26 cellular contexts compared by ENCODE assay signal in genomic region chr3:72093270-72093669, GRCh38.
DNase-seq lines count a peak whose midpoint lies in the region; ATAC-seq and TF ChIP-seq lines count a peak whose summit lies in the region.
"Had no signal": no experiment of that assay in that cellular context is flagged by ENCODE, and none has a peak within 500 bp of the region (broad histone marks: within the 10 kb centered on the region; RNA-seq: fewer than 3 reads in every experiment).

No MANE protein-coding gene starts in this region.

- no peak overlapping the region for H3K4me2 ChIP-seq in neural cell (ENCODE audit: low read length)
- H3K4me2 ChIP-seq: BLaER1 treated with 17β-estradiol and CSF1 and Interleukin-3, amounts not matched to agents 10 nM and 100 nM; neural progenitor cell had no signal

- H3K9ac ChIP-seq in neural cell (ENCODE audit: low read length) = no peak overlapping the region
- no peak overlapping the region for H3K9ac ChIP-seq in endodermal cell (ENCODE audit: extremely low read depth, low read length, poor library complexity, severe bottlenecking)
- H3K9ac ChIP-seq: BLaER1 treated with 17β-estradiol and CSF1 and Interleukin-3, amounts not matched to agents 10 nM and 100 nM; neural progenitor cell had no signal

- H2AFZ ChIP-seq in neural cell (ENCODE audit: low read depth, low read length) = no peak overlapping the region
- H2AFZ ChIP-seq: neural progenitor cell had no signal

- H3K4me1 ChIP-seq in endodermal cell (ENCODE audit: control insufficient read depth, insufficient read depth, low read length) = no peaks in the 10 kb centered on the region
- H3K4me1 ChIP-seq: HAP-1, left lung, neural progenitor cell, pancreas had no signal

- H4K20me1 ChIP-seq in neural cell (ENCODE audit: insufficient read depth) = no peaks in the 10 kb centered on the region
- H4K20me1 ChIP-seq: BLaER1 treated with 17β-estradiol and CSF1 and Interleukin-3, amounts not matched to agents 10 nM and 100 nM had no signal

- no peaks in the 10 kb centered on the region for H3F3A ChIP-seq in neural cell (ENCODE audit: insufficient read depth, low read length, poor library complexity, severe bottlenecking)

- no peaks in the 10 kb centered on the region for H3K36me3 ChIP-seq in neural cell (ENCODE audit: insufficient read depth, low read length)
- no peaks in the 10 kb centered on the region for H3K36me3 ChIP-seq in endodermal cell (ENCODE audit: control insufficient read depth, insufficient read depth, low read length)
- H3K36me3 ChIP-seq: BLaER1 treated with 17β-estradiol and CSF1 and Interleukin-3, amounts not matched to agents 10 nM and 100 nM; HAP-1; left lung; neural progenitor cell; pancreas had no signal

- H3K4me3 Mint-ChIP-seq in IgD-negative memory B cell (peak overlapping the region in 3 of 4 donors; percentile 22 to 81 (median 24)), endodermal cell (no peak overlapping the region)
- H3K4me3 Mint-ChIP-seq: activated CD4-positive, alpha-beta T cell treated with anti-CD3 and anti-CD28 coated beads for 36 hours; activated CD8-positive, alpha-beta T cell treated with anti-CD3 and anti-CD28 coated beads for 36 hours; activated naive CD4-positive, alpha-beta T cell treated with anti-CD3 and anti-CD28 coated beads, Interleukin-2, amount 50 U/mL, for 24 hours; activated T-helper 17 cell treated with anti-CD3 and anti-CD28 coated beads, Interleukin-2, amount 50 U/mL, for 72 hours; neural progenitor cell; stimulated activated effector memory CD8-positive, alpha-beta T cell treated with anti-CD3 and anti-CD28 coated beads, Interleukin-12 subunit alpha, Interleukin-12 subunit beta, amount 100 ng/mL, for 72 hours had no signal

- no peak for DNase-seq in GOT3 (lab: John Stamatoyannopoulos, UW)
- no peak for DNase-seq in endodermal cell
- DNase-seq: activated CD4-positive, alpha-beta T cell treated with anti-CD3 and anti-CD28 coated beads for 36 hours; activated CD8-positive, alpha-beta memory T cell treated with anti-CD3 and anti-CD28 coated beads, Interleukin-2, amount 50 U/mL, for 48 hours; activated CD8-positive, alpha-beta T cell treated with anti-CD3 and anti-CD28 coated beads for 36 hours; amygdala; effector CD8-positive, alpha-beta T cell; Kasumi-1; left lung; NCI-H1436 treated with DMSO at 0.1 percent for 48 hours; NCI-H2081 treated with DMSO at 0.1 percent for 48 hours; NCI-H748 treated with DMSO at 0.1 percent for 48 hours; pancreas; SW 1271; T-helper 9 cell had no signal

- H3K27me3 Mint-ChIP-seq in IgD-negative memory B cell (peaks cover 12% of the 10 kb centered on the region), endodermal cell (ENCODE audit: insufficient read depth) (peaks cover 15% of the 10 kb centered on the region)
- H3K27me3 Mint-ChIP-seq: activated naive CD4-positive, alpha-beta T cell treated with anti-CD3 and anti-CD28 coated beads, Interleukin-2, amount 50 U/mL, for 24 hours had no signal

- no peaks in the 10 kb centered on the region for H3K79me2 ChIP-seq in neural cell (replicated peaks; ENCODE audit: insufficient read depth, low read length)

- H3K27ac ChIP-seq in neural cell (ENCODE audit: low read length) = peak overlapping the region; percentile 26
- H3K27ac ChIP-seq in endodermal cell (ENCODE audit: low read depth, low read length) = no peak overlapping the region
- H3K27ac ChIP-seq: BLaER1 treated with 17β-estradiol and CSF1 and Interleukin-3, amounts not matched to agents 10 nM and 100 nM; left lung; neural progenitor cell; pancreas had no signal

- H3K27ac Mint-ChIP-seq in IgD-negative memory B cell = peak overlapping the region; percentile 3 to 84 (median 18)
- no peak overlapping the region for H3K27ac Mint-ChIP-seq in endodermal cell
- H3K27ac Mint-ChIP-seq: activated CD4-positive, alpha-beta T cell treated with anti-CD3 and anti-CD28 coated beads for 36 hours; activated CD8-positive, alpha-beta T cell treated with anti-CD3 and anti-CD28 coated beads for 36 hours; activated naive CD4-positive, alpha-beta T cell treated with anti-CD3 and anti-CD28 coated beads, Interleukin-2, amount 50 U/mL, for 24 hours; activated T-helper 17 cell treated with anti-CD3 and anti-CD28 coated beads, Interleukin-2, amount 50 U/mL, for 72 hours; neural progenitor cell; stimulated activated effector memory CD8-positive, alpha-beta T cell treated with anti-CD3 and anti-CD28 coated beads, Interleukin-12 subunit alpha, Interleukin-12 subunit beta, amount 100 ng/mL, for 72 hours had no signal

- H3K27me3 ChIP-seq in neural cell (ENCODE audit: insufficient read depth, low read depth, low read length) (no peaks in the 10 kb centered on the region), endodermal cell (ENCODE audit: control insufficient read depth, insufficient read depth, low read length, poor library complexity, severe bottlenecking) (no peaks in the 10 kb centered on the region)
- H3K27me3 ChIP-seq: left lung, neural progenitor cell, pancreas had no signal

- TF ChIP-seq EP300 in neural cell (conservative IDR thresholded peaks at IDR 0.05; ENCODE audit: poor library complexity, severe bottlenecking) = no peak

- 93 to 94% methylated on average over 4 to 5 of the region's 5 CpGs for WGBS in endodermal cell (ENCODE audit: insufficient coverage in 1 of 2, insufficient read length in 1 of 2), 2 experiments

- H3K9me2 ChIP-seq in neural cell (ENCODE audit: insufficient read depth, low read length) = no peaks in the 10 kb centered on the region

- no peak for TF ChIP-seq CTCF in neural cell (IDR thresholded peaks at IDR 0.05; ENCODE audit: poor library complexity, severe bottlenecking)
- no peak for TF ChIP-seq CTCF in endodermal cell (conservative IDR thresholded peaks at IDR 0.05)

- TF ChIP-seq RAD21 in neural cell (conservative IDR thresholded peaks at IDR 0.05) = no peak

- ATAC-seq in GM18873 (IDR thresholded peaks at IDR 0.05; ENCODE audit: low FRiP score, unreplicated experiment) = peak; percentile 30
- ATAC-seq in GM21723 (IDR thresholded peaks at IDR 0.05; ENCODE audit: unreplicated experiment) = peak; percentile 55
- no peak for ATAC-seq in HG02759 (IDR thresholded peaks at IDR 0.05; ENCODE audit: unreplicated experiment)
- ATAC-seq: activated CD4-positive, alpha-beta T cell treated with anti-CD3 and anti-CD28 coated beads for 36 hours; activated CD8-positive, alpha-beta T cell treated with anti-CD3 and anti-CD28 coated beads for 36 hours; activated T-helper 17 cell treated with anti-CD3 and anti-CD28 coated beads, Interleukin-2, amount 50 U/mL, for 72 hours; left lung; pancreas; stimulated activated effector memory CD8-positive, alpha-beta T cell treated with anti-CD3 and anti-CD28 coated beads, Interleukin-12 subunit alpha, Interleukin-12 subunit beta, amount 100 ng/mL, for 72 hours had no signal

- H3K9me3 Mint-ChIP-seq in IgD-negative memory B cell (no peaks in the 10 kb centered on the region), endodermal cell (no peaks in the 10 kb centered on the region)
- H3K9me3 Mint-ChIP-seq: activated CD8-positive, alpha-beta T cell treated with anti-CD3 and anti-CD28 coated beads for 36 hours; activated naive CD4-positive, alpha-beta T cell treated with anti-CD3 and anti-CD28 coated beads, Interleukin-2, amount 50 U/mL, for 24 hours; activated T-helper 17 cell treated with anti-CD3 and anti-CD28 coated beads, Interleukin-2, amount 50 U/mL, for 72 hours; neural progenitor cell; stimulated activated effector memory CD8-positive, alpha-beta T cell treated with anti-CD3 and anti-CD28 coated beads, Interleukin-12 subunit alpha, Interleukin-12 subunit beta, amount 100 ng/mL, for 72 hours had no signal

- no peaks in the 10 kb centered on the region for H3K36me3 Mint-ChIP-seq in IgD-negative memory B cell
- H3K36me3 Mint-ChIP-seq in endodermal cell (ENCODE audit: low read depth) = no peaks in the 10 kb centered on the region
- H3K36me3 Mint-ChIP-seq: activated naive CD4-positive, alpha-beta T cell treated with anti-CD3 and anti-CD28 coated beads, Interleukin-2, amount 50 U/mL, for 24 hours; neural progenitor cell; stimulated activated effector memory CD8-positive, alpha-beta T cell treated with anti-CD3 and anti-CD28 coated beads, Interleukin-12 subunit alpha, Interleukin-12 subunit beta, amount 100 ng/mL, for 72 hours had no signal

- H3K4me1 Mint-ChIP-seq in IgD-negative memory B cell (peaks cover 28 to 33% (median 29%) of the 10 kb centered on the region in 3 donors), endodermal cell (peaks cover under 1% of the 10 kb centered on the region)
- H3K4me1 Mint-ChIP-seq: activated CD4-positive, alpha-beta T cell treated with anti-CD3 and anti-CD28 coated beads for 36 hours; activated naive CD4-positive, alpha-beta T cell treated with anti-CD3 and anti-CD28 coated beads, Interleukin-2, amount 50 U/mL, for 24 hours; activated T-helper 17 cell treated with anti-CD3 and anti-CD28 coated beads, Interleukin-2, amount 50 U/mL, for 72 hours; stimulated activated effector memory CD8-positive, alpha-beta T cell treated with anti-CD3 and anti-CD28 coated beads, Interleukin-12 subunit alpha, Interleukin-12 subunit beta, amount 100 ng/mL, for 72 hours had no signal

- peak overlapping the region; percentile 7 for H3K4me3 ChIP-seq in neural cell (ENCODE audit: low read length)
- H3K4me3 ChIP-seq in endodermal cell (ENCODE audit: low read length) = no peak overlapping the region
- H3K4me3 ChIP-seq: BLaER1 treated with 17β-estradiol and CSF1 and Interleukin-3, amounts not matched to agents 10 nM and 100 nM; HAP-1; left lung; neural progenitor cell; pancreas had no signal

- no peaks in the 10 kb centered on the region for H3K9me3 ChIP-seq in neural cell (ENCODE audit: low read length)
- H3K9me3 ChIP-seq in endodermal cell (ENCODE audit: control insufficient read depth, low read length) = no peaks in the 10 kb centered on the region
- H3K9me3 ChIP-seq: BLaER1 treated with 17β-estradiol and CSF1 and Interleukin-3, amounts not matched to agents 10 nM and 100 nM; HAP-1; left lung; pancreas had no signal

TF ChIP-seq in neural cell, 6 proteins besides CTCF, POLR2A, EP300 and RAD21 (continues in another document):
- no peak for TF ChIP-seq EZH2 (IDR thresholded peaks at IDR 0.05; ENCODE audit: borderline replicate concordance, insufficient read depth, low read length, poor library complexity, severe bottlenecking)
- no peak for TF ChIP-seq TAF1 (IDR thresholded peaks at IDR 0.05; ENCODE audit: low read depth)
- TF ChIP-seq SMC3 (conservative IDR thresholded peaks at IDR 0.05; ENCODE audit: poor library complexity) = no peak
